In genomic region chr1:225655509-225656258, GRCh38 we compare ENCODE assay signal across 8 cellular contexts. TPM values are rescaled to one million over a fixed set of nuclear protein-coding genes. Genes with fewer than 3 reads are reported as not detected.
DNase-seq lines count a peak whose midpoint lies in the region; ATAC-seq and TF ChIP-seq lines count a peak whose summit lies in the region.

No MANE protein-coding gene starts in this region.

- H3K9me3 Mint-ChIP-seq in naive thymus-derived CD8-positive, alpha-beta T cell, result peaks cover 0 to 2% (median 0%) of the 10 kb centered on the region in 9 donors

- no peak for TF ChIP-seq CTCF in coronary artery (IDR thresholded peaks at IDR 0.05)

- peaks cover 8 to 25% (median 21%) of the 10 kb centered on the region in 4 donors for H3K4me1 Mint-ChIP-seq in naive thymus-derived CD8-positive, alpha-beta T cell

- peak overlapping the region in 1 of 10 donors; percentile 38 for H3K4me3 Mint-ChIP-seq in naive thymus-derived CD8-positive, alpha-beta T cell

- H3K4me3 ChIP-seq in coronary artery, result peak overlapping the region; percentile 14

- peak overlapping the region in 2 of 10 donors; percentile 6 to 25 for H3K27ac Mint-ChIP-seq in naive thymus-derived CD8-positive, alpha-beta T cell

- H3K27ac ChIP-seq in coronary artery, result peak overlapping the region; percentile 78 to 95

- H3K27me3 Mint-ChIP-seq in naive thymus-derived CD8-positive, alpha-beta T cell, result peaks cover 10 to 19% (median 14%) of the 10 kb centered on the region in 5 donors

- no peak for ATAC-seq in HG03460 (IDR thresholded peaks at IDR 0.05; ENCODE audit: unreplicated experiment)
- ATAC-seq in naive thymus-derived CD8-positive, alpha-beta T cell, result no peak

- POLR2A ChIA-PET in naive thymus-derived CD8-positive, alpha-beta T cell (lab: Charles Lee), result no interaction called here

- peak; percentile 97 for DNase-seq in ELR (ENCODE audit: low read depth)
- DNase-seq in NCI-H2196 (lab: John Stamatoyannopoulos, UW; ENCODE audit: unreplicated experiment), result peak; percentile 67
- DNase-seq in coronary artery (ENCODE audit: low spot score), result no peak
- DNase-seq in midbrain (lab: John Stamatoyannopoulos, UW), result peak; percentile 64
- no peak for DNase-seq in stimulated activated naive CD4-positive, alpha-beta T cell treated with Interleukin-2 at 50 U/mL for 16 hours (lab: John Stamatoyannopoulos, UW)
- DNase-seq in naive thymus-derived CD8-positive, alpha-beta T cell, result no peak
- no peak for DNase-seq in activated effector memory CD4-positive, alpha-beta T cell treated with Interleukin-2 at 50 U/mL for 16 hours

- H3K36me3 Mint-ChIP-seq in naive thymus-derived CD8-positive, alpha-beta T cell, result no peaks in the 10 kb centered on the region

RNA-seq across cellular contexts. Expression of gene ENAH, which starts 2.8 kb away (rescaled TPM):
- under 1 TPM; 0.27 to 0.29 TPM for total RNA-seq in naive thymus-derived CD8-positive, alpha-beta T cell
- polyA plus RNA-seq in naive thymus-derived CD8-positive, alpha-beta T cell, result under 1 TPM in 1 of 3 donors, not detected in 2; 0.07 TPM

Comparison
In these comparisons a context has a peak if more than half of its experiments do, and no peak if none do; other contexts are left out.
1. DNase-seq: peak in ELR (single experiment), NCI-H2196 (single experiment) and midbrain (single experiment); none in coronary artery (single experiment), stimulated activated naive CD4-positive, alpha-beta T cell treated with Interleukin-2 at 50 U/mL for 16 hours (single experiment), naive thymus-derived CD8-positive, alpha-beta T cell (0 of 10) and activated effector memory CD4-positive, alpha-beta T cell treated with Interleukin-2 at 50 U/mL for 16 hours (single experiment).